In the genomic region with DNA sequence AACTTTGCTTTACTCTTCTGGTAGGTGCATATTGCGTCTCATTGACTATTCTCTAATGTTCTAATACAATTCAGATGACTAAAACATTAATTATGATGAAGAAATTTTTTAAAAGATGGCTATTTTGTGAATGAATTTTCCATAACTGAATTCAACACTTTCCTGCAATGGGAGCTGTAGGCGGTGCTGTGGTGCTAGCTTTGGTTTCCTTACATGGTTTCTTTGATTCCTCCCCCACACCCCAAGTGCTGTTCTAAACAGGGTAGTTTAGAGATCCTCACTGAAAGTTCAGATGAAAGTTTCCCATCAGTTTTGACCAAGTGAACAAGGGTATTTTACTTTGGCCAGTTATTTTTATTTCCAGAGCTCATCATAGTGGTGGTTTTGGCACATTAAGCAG, we compare ENCODE assay signal across 21 cellular contexts. TPM values are rescaled to one million over a fixed set of nuclear protein-coding genes. Genes with fewer than 3 reads are reported as not detected.
DNase-seq lines count a peak whose midpoint lies in the region; ATAC-seq and TF ChIP-seq lines count a peak whose summit lies in the region.
"Had no signal": no experiment of that assay in that cellular context is flagged by ENCODE, and none has a peak within 500 bp of the region (broad histone marks: within the 10 kb centered on the region; RNA-seq: fewer than 3 reads in every experiment).

No MANE protein-coding gene starts in this region.

- TF ChIP-seq EP300 in transverse colon (IDR thresholded peaks at IDR 0.05; ENCODE audit: low read depth) = no peak

- peaks cover 43% of the 10 kb centered on the region for H3K36me3 ChIP-seq in brain microvascular endothelial cell (replicated peaks)
- peaks cover 1% of the 10 kb centered on the region for H3K36me3 ChIP-seq in kidney epithelial cell (ENCODE audit: control insufficient read depth, insufficient read depth, low read length)
- peaks cover 0 to 60% (median 20%) of the 10 kb centered on the region in 4 donors for H3K36me3 ChIP-seq in transverse colon

- WGBS in transverse colon (ENCODE audit: low coverage in 1 of 2), 2 donors = 93 to 100% methylated on average over 2 of the region's 2 CpGs

- intact Hi-C loops in transverse colon (cut with DNase I; ENCODE audit: low total_unique reads) = no loop called here

- peak; percentile 38 for TF ChIP-seq CTCF in brain microvascular endothelial cell (IDR thresholded peaks at IDR 0.05; ENCODE audit: low read depth, low read length, missing control alignments)
- TF ChIP-seq CTCF in kidney epithelial cell (IDR thresholded peaks at IDR 0.05; ENCODE audit: insufficient read depth, low read length, poor library complexity, severe bottlenecking) = peak; percentile 2
- no peak for TF ChIP-seq CTCF in transverse colon (IDR thresholded peaks at IDR 0.05)

- H3K27ac ChIP-seq in brain microvascular endothelial cell (no peak overlapping the region), transverse colon (no peak overlapping the region)
- H3K27ac ChIP-seq: A549, neutrophil, thyroid gland had no signal

- H3K4me1 ChIP-seq in transverse colon = no peaks in the 10 kb centered on the region
- H3K4me1 ChIP-seq: A549 had no signal

- H3K4me3 ChIP-seq in brain microvascular endothelial cell (ENCODE audit: low read depth, low read length) = no peak overlapping the region
- H3K4me3 ChIP-seq in kidney epithelial cell (ENCODE audit: low read depth, low read length) = no peak overlapping the region
- no peak overlapping the region for H3K4me3 ChIP-seq in transverse colon
- H3K4me3 ChIP-seq: A549, thyroid gland had no signal

- H3K27me3 ChIP-seq in brain microvascular endothelial cell (replicated peaks) (no peaks in the 10 kb centered on the region), kidney epithelial cell (ENCODE audit: control insufficient read depth, insufficient read depth, low read length) (no peaks in the 10 kb centered on the region), transverse colon (no peaks in the 10 kb centered on the region)
- H3K27me3 ChIP-seq: neutrophil, thyroid gland had no signal

- H3K9me3 ChIP-seq in transverse colon = no peaks in the 10 kb centered on the region
- H3K9me3 ChIP-seq: A549, neutrophil, thyroid gland had no signal

- ATAC-seq in GM19035 (IDR thresholded peaks at IDR 0.05; ENCODE audit: unreplicated experiment) = no peak
- ATAC-seq: stimulated activated memory B cell treated with anti-CD40 and anti-IgM and Interleukin-4, amounts not matched to agents 10 μg/mL and 1 μg/mL and 100 μg/mL, for 72 hours; T-helper 17 cell had no signal

- DNase-seq in AG08395 (ENCODE audit: low spot score) (peak; percentile 44), KBM-7 (peak; percentile 21), brain microvascular endothelial cell (no peak), kidney epithelial cell (ENCODE audit: low read depth) (no peak), transverse colon (no peak), SHP77 (lab: John Stamatoyannopoulos, UW) (no peak), AML-193 (lab: John Stamatoyannopoulos, UW) (no peak)
- DNase-seq: activated CD8-positive, alpha-beta memory T cell treated with anti-CD3 and anti-CD28 coated beads for 24 hours; CD8-positive, alpha-beta memory T cell; cerebellar nuclear complex; DMS79 treated with DMSO at 0.1 percent for 48 hours; foreskin melanocyte; NCI-H2081; NCI-H510A; retina; T-helper 17 cell; thyroid gland had no signal

- no peak for TF ChIP-seq POLR2A in transverse colon (IDR thresholded peaks at IDR 0.05)

- in situ Hi-C loops in KBM-7 (cut with MboI; ENCODE audit: low pct_unique_long_range_greater_than_20kb, low sequenced_read_pairs) (no loop called here), brain microvascular endothelial cell (cut with HindIII; ENCODE audit: low pct_ligation_motif_present, low sequenced_read_pairs) (no loop called here), transverse colon (cut with MboI; ENCODE audit: low pct_ligation_motif_present in 1 of 4, low pct_unique_long_range_greater_than_20kb in 1 of 4, low sequenced_read_pairs in 3 of 4) (no loop called here)

RNA-seq across cellular contexts. Expression of a gene that starts 26.0 kb away (rescaled TPM):
- total RNA-seq in kidney epithelial cell (45.9 and 53.0 TPM in 2 replicates), transverse colon (10 to 100 TPM in 3 of 4 donors, 1 to 10 TPM in 1; 7.9 to 47.2 (median 14.5) TPM)

Comparison
In these comparisons a context has a peak if more than half of its experiments do, and no peak if none do; other contexts are left out.
1. DNase-seq: peak in AG08395 (single experiment) and KBM-7 (single experiment); none in brain microvascular endothelial cell (single experiment), kidney epithelial cell (single experiment), transverse colon (single experiment), SHP77 (0 of 2) and AML-193 (0 of 2).
2. CTCF ChIP-seq: peak in brain microvascular endothelial cell (single experiment) and kidney epithelial cell (single experiment); none in transverse colon (0 of 5).